Comparison of ENCODE assay signal across 8 cellular contexts in genomic region chr2:213251618-213252017, GRCh38. TPM values are rescaled to one million over a fixed set of nuclear protein-coding genes. Genes with fewer than 3 reads are reported as not detected.
DNase-seq lines count a peak whose midpoint lies in the region; ATAC-seq, FAIRE-seq and TF ChIP-seq lines count a peak whose summit lies in the region.

No MANE protein-coding gene starts in this region.

- TF ChIP-seq CTCF in GM20000 (IDR thresholded peaks at IDR 0.05; ENCODE audit: extremely low read depth, missing control alignments): no peak
- TF ChIP-seq CTCF in kidney (IDR thresholded peaks at IDR 0.05; ENCODE audit: borderline replicate concordance, extremely low read depth, insufficient read depth): peak; percentile 72
- TF ChIP-seq CTCF in suprapubic skin (IDR thresholded peaks at IDR 0.05): peak; percentile 26 to 56

- H3K36me3 ChIP-seq in kidney (ENCODE audit: control insufficient read depth in 1 of 2, insufficient read depth in 2 of 2, low read length in 2 of 2): no peaks in the 10 kb centered on the region
- H3K36me3 ChIP-seq in suprapubic skin: no peaks in the 10 kb centered on the region

- ATAC-seq in HG03469 (IDR thresholded peaks at IDR 0.05; ENCODE audit: unreplicated experiment): peak; percentile 71

- TF ChIP-seq EP300 in suprapubic skin (IDR thresholded peaks at IDR 0.05): no peak

- peak; percentile 96 for FAIRE-seq in kidney (lab: Jason Lieb, UNC)

- H3K4me1 ChIP-seq in kidney (ENCODE audit: control insufficient read depth in 1 of 2, insufficient read depth in 1 of 2, low read depth in 1 of 2, low read length in 2 of 2): no peaks in the 10 kb centered on the region
- peaks cover 3% of the 10 kb centered on the region for H3K4me1 ChIP-seq in suprapubic skin

- intact Hi-C loops in kidney (cut with DNase I): no loop called here

- TF ChIP-seq POLR2A in suprapubic skin (IDR thresholded peaks at IDR 0.05): no peak

- H3K27ac ChIP-seq in kidney (ENCODE audit: low read depth in 2 of 2, low read length in 2 of 2) (no peak overlapping the region), suprapubic skin (no peak overlapping the region)

- no peaks in the 10 kb centered on the region for H3K9me3 ChIP-seq in kidney (ENCODE audit: control insufficient read depth in 1 of 2, low read length in 2 of 2)
- H3K9me3 ChIP-seq in suprapubic skin: no peaks in the 10 kb centered on the region

- DNase-seq in DMS79 (lab: John Stamatoyannopoulos, UW) (peak; percentile 2), GM20000 (ENCODE audit: low spot score) (peak; percentile 25), NCI-H526 treated with DMSO at 0.1 percent for 48 hours (lab: John Stamatoyannopoulos, UW) (peak; percentile 23), brain pericyte (ENCODE audit: low read depth, low spot score) (peak; percentile 69), kidney (no peak), suprapubic skin (ENCODE audit: low spot score in 2 of 2) (no peak), NCI-H187 treated with DMSO at 0.1 percent for 48 hours (lab: John Stamatoyannopoulos, UW) (no peak)

- no peaks in the 10 kb centered on the region for H3K27me3 ChIP-seq in suprapubic skin

- 24% methylated on average over 3 of the region's 3 CpGs for WGBS in suprapubic skin

- no peak overlapping the region for H3K4me3 ChIP-seq in kidney (ENCODE audit: low read length in 2 of 2)
- H3K4me3 ChIP-seq in suprapubic skin: no peak overlapping the region

- no peak overlapping the region for H3K9ac ChIP-seq in kidney (ENCODE audit: low read length in 2 of 2)

RNA-seq across cellular contexts. Expression of gene SPAG16, which starts 32.6 kb away (rescaled TPM):
- 35.9 TPM for total RNA-seq in kidney
- 38.5 TPM for polyA plus RNA-seq in kidney (ENCODE audit: insufficient read depth, low read depth, low replicate concordance)
- total RNA-seq in suprapubic skin: 10 to 100 TPM; 17.5 to 31.4 (median 22.0) TPM

Comparison
In these comparisons a context has a peak if more than half of its experiments do, and no peak if none do; other contexts are left out.
1. DNase-seq: peak in DMS79 (single experiment), GM20000 (single experiment), NCI-H526 treated with DMSO at 0.1 percent for 48 hours (single experiment) and brain pericyte (single experiment); none in kidney (single experiment), suprapubic skin (0 of 2) and NCI-H187 treated with DMSO at 0.1 percent for 48 hours (single experiment).